ENCODE assay signal across 21 cellular contexts in the genomic region with DNA sequence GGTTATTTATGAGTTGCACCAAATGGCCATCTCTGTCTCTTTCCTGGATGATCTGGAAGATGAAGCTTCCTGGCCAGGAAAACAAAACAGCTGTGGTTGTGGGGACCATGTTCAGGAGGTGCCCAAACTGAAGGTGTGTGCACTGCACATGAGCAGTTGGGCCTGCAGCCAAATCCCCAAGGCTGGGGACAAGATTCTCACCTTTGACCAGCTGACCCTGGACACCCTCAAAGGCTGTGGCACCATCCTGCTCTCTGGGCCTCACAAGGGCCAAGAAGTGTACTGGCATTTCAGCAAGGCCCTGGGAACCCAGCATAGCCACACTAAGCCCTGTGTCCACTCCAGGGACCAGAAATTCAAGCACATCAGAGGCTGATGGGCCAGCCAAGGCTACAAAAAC.
"Had no signal": no experiment of that assay in that cellular context is flagged by ENCODE, and none has a peak within 500 bp of the region (broad histone marks: within the 10 kb centered on the region; RNA-seq: fewer than 3 reads in every experiment).

No MANE protein-coding gene starts in this region.

- H3K27ac ChIP-seq: RWPE1, SJCRH30, SK-N-MC had no signal

- ATAC-seq: Panc1, PC-3 had no signal

- H3K4me3 ChIP-seq: MG63, SJCRH30, SK-N-MC had no signal

- DNase-seq: IMR-90, Karpas-422, KG1, MG63, NCI-H1092, NCI-H1436, NCI-H187, NCI-H2029, NCI-H2081 treated with DMSO at 0.1 percent for 48 hours, NCI-H2171, NCI-H226, NCI-H446, NCI-H510A, NCI-H524 treated with DMSO at 0.1 percent for 48 hours, NCI-H774, PC-3, SHP77 treated with DMSO at 0.1 percent for 48 hours, SJCRH30 had no signal

- H3K4me1 ChIP-seq: SJCRH30 had no signal

- H3K27me3 ChIP-seq: MG63, SJCRH30 had no signal
